1 cellular context compared by ENCODE assay signal in the genomic region with DNA sequence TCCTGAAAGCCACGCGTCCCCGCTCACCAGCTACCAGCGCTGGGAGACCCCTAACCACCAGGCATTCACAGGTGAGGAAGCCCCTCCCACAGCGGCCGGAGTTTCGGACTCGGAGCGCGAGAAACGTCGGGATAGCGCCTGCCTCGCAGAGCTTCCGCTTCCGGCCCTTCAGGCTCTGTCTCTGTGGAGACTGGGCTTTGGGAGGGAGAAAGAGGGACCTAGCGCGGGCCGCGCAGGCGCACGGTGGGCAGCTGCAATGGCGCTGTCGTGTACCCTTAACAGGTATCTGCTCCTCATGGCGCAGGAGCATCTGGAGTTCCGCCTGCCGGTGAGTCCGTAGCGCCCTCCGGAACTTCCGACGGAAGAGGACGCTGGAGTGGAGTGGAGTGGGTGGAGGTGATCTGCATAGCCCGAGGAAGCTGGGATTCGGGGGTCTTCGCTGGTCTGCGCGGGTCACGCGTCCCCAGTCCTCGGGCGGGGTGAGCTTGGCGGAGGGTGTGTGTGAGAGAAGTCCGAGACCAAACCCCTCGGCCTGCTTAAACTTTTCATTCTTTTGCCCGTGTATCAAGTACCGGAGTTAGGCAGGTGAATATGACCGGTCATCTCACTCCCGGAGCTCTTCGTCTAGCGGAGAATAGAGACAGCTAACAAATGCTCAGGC.
TF ChIP-seq lines count a peak whose summit lies in the region.

A gene (plus strand): TSS at position 246 of the 661 bp plus-strand sequence. CDS start 11 bp downstream, at position 257.

TF ChIP-seq in HEK293, 187 proteins besides CTCF, POLR2A, EP300 and RAD21 (continued from another document and continues in another):
- TF ChIP-seq ZNF24 (tag by site-specific recombination; IDR thresholded peaks at IDR 0.05) (no peak), ZNF239 (tag by site-specific recombination; IDR thresholded peaks at IDR 0.05) (peak; percentile 60; the same call in 1 of the 2 replicates), ZSCAN23 (tag by site-specific recombination; IDR thresholded peaks at IDR 0.05) (no peak), ZNF37A (tag by site-specific recombination; IDR thresholded peaks at IDR 0.05) (no peak), ZNF10 (tag by site-specific recombination; IDR thresholded peaks at IDR 0.05) (peak; percentile 37; the same call in 1 of the 2 replicates), ZNF561 (tag by site-specific recombination; IDR thresholded peaks at IDR 0.05; ENCODE audit: borderline replicate concordance) (0 out of 2 replicates have a peak, but pooled peaks have one; percentile 26), SCRT1 (tag by site-specific recombination; IDR thresholded peaks at IDR 0.05; ENCODE audit: borderline replicate concordance) (0 out of 2 replicates have a peak, but pooled peaks have one; percentile 30), ZNF792 (tag by site-specific recombination; IDR thresholded peaks at IDR 0.05) (no peak), ZNF629 (tag by site-specific recombination; IDR thresholded peaks at IDR 0.05) (peak; percentile 38), ZNF473 (tag by site-specific recombination; IDR thresholded peaks at IDR 0.05) (no peak), SP7 (tag by site-specific recombination; IDR thresholded peaks at IDR 0.05) (peak; percentile 69; the same call in 1 of the 2 replicates), ZNF16 (tag by site-specific recombination; IDR thresholded peaks at IDR 0.05; ENCODE audit: low read depth) (no peak), ZNF585B (tag by site-specific recombination; IDR thresholded peaks at IDR 0.05) (no peak), ZNF341 (tag by site-specific recombination; IDR thresholded peaks at IDR 0.05; ENCODE audit: low read depth) (peak; percentile 7; the same call in 1 of the 2 replicates), ZNF555 (tag by site-specific recombination; conservative IDR thresholded peaks at IDR 0.05) (no peak), KLF7 (tag by site-specific recombination; IDR thresholded peaks at IDR 0.05; ENCODE audit: borderline replicate concordance) (no peak; the same call in 1 of the 2 replicates), ZNF202 (tag by site-specific recombination; IDR thresholded peaks at IDR 0.05; ENCODE audit: borderline replicate concordance) (no peak), BCL11A (tag by site-specific recombination; IDR thresholded peaks at IDR 0.05; ENCODE audit: low read depth) (no peak), HOXA7 (CRISPR knock-in tag; IDR thresholded peaks at IDR 0.05; ENCODE audit: borderline replicate concordance) (no peak), ZNF501 (tag by site-specific recombination; IDR thresholded peaks at IDR 0.05) (peak; percentile 95; the same call in 1 of the 2 replicates), ZBTB21 (tag by site-specific recombination; IDR thresholded peaks at IDR 0.05) (no peak), SALL2 (tag by site-specific recombination; IDR thresholded peaks at IDR 0.05; ENCODE audit: borderline replicate concordance) (no peak), IKZF3 (tag by site-specific recombination; IDR thresholded peaks at IDR 0.05) (peak; percentile 61; the same call in 1 of the 2 replicates), GLI4 (tag by site-specific recombination; IDR thresholded peaks at IDR 0.05) (no peak), ZNF776 (tag by site-specific recombination; IDR thresholded peaks at IDR 0.05; ENCODE audit: borderline replicate concordance) (no peak), GFI1B (tag by site-specific recombination; IDR thresholded peaks at IDR 0.05) (no peak), KLF10 (tag by site-specific recombination; IDR thresholded peaks at IDR 0.05) (no peak; the same call in 1 of the 2 replicates), OSR2 (tag by site-specific recombination; IDR thresholded peaks at IDR 0.05) (no peak; the same call in 1 of the 2 replicates), ZNF335 (tag by site-specific recombination; conservative IDR thresholded peaks at IDR 0.05) (peak; percentile 99), ZBTB7A (tag by site-specific recombination; IDR thresholded peaks at IDR 0.05; ENCODE audit: low read depth) (peak; percentile 71; the same call in 1 of the 2 replicates), ZNF837 (tag by site-specific recombination; IDR thresholded peaks at IDR 0.05) (no peak), ZFP37 (tag by site-specific recombination; IDR thresholded peaks at IDR 0.05) (peak; percentile 77; the same call in 1 of the 2 replicates)
- TF ChIP-seq, protein P1, sequence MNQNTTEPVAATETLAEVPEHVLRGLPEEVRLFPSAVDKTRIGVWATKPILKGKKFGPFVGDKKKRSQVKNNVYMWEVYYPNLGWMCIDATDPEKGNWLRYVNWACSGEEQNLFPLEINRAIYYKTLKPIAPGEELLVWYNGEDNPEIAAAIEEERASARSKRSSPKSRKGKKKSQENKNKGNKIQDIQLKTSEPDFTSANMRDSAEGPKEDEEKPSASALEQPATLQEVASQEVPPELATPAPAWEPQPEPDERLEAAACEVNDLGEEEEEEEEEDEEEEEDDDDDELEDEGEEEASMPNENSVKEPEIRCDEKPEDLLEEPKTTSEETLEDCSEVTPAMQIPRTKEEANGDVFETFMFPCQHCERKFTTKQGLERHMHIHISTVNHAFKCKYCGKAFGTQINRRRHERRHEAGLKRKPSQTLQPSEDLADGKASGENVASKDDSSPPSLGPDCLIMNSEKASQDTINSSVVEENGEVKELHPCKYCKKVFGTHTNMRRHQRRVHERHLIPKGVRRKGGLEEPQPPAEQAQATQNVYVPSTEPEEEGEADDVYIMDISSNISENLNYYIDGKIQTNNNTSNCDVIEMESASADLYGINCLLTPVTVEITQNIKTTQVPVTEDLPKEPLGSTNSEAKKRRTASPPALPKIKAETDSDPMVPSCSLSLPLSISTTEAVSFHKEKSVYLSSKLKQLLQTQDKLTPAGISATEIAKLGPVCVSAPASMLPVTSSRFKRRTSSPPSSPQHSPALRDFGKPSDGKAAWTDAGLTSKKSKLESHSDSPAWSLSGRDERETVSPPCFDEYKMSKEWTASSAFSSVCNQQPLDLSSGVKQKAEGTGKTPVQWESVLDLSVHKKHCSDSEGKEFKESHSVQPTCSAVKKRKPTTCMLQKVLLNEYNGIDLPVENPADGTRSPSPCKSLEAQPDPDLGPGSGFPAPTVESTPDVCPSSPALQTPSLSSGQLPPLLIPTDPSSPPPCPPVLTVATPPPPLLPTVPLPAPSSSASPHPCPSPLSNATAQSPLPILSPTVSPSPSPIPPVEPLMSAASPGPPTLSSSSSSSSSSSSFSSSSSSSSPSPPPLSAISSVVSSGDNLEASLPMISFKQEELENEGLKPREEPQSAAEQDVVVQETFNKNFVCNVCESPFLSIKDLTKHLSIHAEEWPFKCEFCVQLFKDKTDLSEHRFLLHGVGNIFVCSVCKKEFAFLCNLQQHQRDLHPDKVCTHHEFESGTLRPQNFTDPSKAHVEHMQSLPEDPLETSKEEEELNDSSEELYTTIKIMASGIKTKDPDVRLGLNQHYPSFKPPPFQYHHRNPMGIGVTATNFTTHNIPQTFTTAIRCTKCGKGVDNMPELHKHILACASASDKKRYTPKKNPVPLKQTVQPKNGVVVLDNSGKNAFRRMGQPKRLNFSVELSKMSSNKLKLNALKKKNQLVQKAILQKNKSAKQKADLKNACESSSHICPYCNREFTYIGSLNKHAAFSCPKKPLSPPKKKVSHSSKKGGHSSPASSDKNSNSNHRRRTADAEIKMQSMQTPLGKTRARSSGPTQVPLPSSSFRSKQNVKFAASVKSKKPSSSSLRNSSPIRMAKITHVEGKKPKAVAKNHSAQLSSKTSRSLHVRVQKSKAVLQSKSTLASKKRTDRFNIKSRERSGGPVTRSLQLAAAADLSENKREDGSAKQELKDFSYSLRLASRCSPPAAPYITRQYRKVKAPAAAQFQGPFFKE (tag by site-specific recombination; IDR thresholded peaks at IDR 0.05; ENCODE audit: borderline replicate concordance) = no peak
- TF ChIP-seq, protein P2, sequence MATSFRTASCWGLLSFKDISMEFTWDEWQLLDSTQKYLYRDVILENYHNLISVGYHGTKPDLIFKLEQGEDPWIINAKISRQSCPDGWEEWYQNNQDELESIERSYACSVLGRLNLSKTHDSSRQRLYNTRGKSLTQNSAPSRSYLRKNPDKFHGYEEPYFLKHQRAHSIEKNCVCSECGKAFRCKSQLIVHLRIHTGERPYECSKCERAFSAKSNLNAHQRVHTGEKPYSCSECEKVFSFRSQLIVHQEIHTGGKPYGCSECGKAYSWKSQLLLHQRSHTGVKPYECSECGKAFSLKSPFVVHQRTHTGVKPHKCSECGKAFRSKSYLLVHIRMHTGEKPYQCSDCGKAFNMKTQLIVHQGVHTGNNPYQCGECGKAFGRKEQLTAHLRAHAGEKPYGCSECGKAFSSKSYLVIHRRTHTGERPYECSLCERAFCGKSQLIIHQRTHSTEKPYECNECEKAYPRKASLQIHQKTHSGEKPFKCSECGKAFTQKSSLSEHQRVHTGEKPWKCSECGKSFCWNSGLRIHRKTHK (tag by site-specific recombination; IDR thresholded peaks at IDR 0.05) = no peak
- TF ChIP-seq, protein P3, sequence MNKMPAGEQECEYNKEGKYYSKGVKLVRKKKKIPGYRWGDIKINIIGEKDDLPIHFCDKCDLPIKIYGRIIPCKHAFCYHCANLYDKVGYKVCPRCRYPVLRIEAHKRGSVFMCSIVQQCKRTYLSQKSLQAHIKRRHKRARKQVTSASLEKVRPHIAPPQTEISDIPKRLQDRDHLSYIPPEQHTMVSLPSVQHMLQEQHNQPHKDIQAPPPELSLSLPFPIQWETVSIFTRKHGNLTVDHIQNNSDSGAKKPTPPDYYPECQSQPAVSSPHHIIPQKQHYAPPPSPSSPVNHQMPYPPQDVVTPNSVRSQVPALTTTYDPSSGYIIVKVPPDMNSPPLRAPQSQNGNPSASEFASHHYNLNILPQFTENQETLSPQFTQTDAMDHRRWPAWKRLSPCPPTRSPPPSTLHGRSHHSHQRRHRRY (tag by site-specific recombination; IDR thresholded peaks at IDR 0.05) = no peak
- TF ChIP-seq, protein P4, sequence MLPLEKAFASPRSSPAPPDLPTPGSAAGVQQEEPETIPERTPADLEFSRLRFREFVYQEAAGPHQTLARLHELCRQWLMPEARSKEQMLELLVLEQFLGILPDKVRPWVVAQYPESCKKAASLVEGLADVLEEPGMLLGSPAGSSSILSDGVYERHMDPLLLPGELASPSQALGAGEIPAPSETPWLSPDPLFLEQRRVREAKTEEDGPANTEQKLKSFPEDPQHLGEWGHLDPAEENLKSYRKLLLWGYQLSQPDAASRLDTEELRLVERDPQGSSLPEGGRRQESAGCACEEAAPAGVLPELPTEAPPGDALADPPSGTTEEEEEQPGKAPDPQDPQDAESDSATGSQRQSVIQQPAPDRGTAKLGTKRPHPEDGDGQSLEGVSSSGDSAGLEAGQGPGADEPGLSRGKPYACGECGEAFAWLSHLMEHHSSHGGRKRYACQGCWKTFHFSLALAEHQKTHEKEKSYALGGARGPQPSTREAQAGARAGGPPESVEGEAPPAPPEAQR (tag by site-specific recombination; IDR thresholded peaks at IDR 0.05) = no peak
- TF ChIP-seq, protein P5, sequence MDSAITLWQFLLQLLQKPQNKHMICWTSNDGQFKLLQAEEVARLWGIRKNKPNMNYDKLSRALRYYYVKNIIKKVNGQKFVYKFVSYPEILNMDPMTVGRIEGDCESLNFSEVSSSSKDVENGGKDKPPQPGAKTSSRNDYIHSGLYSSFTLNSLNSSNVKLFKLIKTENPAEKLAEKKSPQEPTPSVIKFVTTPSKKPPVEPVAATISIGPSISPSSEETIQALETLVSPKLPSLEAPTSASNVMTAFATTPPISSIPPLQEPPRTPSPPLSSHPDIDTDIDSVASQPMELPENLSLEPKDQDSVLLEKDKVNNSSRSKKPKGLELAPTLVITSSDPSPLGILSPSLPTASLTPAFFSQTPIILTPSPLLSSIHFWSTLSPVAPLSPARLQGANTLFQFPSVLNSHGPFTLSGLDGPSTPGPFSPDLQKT (IDR thresholded peaks at IDR 0.05; ENCODE audit: borderline replicate concordance, low read depth, low read length) = peak; percentile 35; the same call in 1 of the 2 replicates
- TF ChIP-seq, protein P6, sequence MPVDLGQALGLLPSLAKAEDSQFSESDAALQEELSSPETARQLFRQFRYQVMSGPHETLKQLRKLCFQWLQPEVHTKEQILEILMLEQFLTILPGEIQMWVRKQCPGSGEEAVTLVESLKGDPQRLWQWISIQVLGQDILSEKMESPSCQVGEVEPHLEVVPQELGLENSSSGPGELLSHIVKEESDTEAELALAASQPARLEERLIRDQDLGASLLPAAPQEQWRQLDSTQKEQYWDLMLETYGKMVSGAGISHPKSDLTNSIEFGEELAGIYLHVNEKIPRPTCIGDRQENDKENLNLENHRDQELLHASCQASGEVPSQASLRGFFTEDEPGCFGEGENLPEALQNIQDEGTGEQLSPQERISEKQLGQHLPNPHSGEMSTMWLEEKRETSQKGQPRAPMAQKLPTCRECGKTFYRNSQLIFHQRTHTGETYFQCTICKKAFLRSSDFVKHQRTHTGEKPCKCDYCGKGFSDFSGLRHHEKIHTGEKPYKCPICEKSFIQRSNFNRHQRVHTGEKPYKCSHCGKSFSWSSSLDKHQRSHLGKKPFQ (tag by site-specific recombination; IDR thresholded peaks at IDR 0.05) = no peak
- TF ChIP-seq, protein P7, sequence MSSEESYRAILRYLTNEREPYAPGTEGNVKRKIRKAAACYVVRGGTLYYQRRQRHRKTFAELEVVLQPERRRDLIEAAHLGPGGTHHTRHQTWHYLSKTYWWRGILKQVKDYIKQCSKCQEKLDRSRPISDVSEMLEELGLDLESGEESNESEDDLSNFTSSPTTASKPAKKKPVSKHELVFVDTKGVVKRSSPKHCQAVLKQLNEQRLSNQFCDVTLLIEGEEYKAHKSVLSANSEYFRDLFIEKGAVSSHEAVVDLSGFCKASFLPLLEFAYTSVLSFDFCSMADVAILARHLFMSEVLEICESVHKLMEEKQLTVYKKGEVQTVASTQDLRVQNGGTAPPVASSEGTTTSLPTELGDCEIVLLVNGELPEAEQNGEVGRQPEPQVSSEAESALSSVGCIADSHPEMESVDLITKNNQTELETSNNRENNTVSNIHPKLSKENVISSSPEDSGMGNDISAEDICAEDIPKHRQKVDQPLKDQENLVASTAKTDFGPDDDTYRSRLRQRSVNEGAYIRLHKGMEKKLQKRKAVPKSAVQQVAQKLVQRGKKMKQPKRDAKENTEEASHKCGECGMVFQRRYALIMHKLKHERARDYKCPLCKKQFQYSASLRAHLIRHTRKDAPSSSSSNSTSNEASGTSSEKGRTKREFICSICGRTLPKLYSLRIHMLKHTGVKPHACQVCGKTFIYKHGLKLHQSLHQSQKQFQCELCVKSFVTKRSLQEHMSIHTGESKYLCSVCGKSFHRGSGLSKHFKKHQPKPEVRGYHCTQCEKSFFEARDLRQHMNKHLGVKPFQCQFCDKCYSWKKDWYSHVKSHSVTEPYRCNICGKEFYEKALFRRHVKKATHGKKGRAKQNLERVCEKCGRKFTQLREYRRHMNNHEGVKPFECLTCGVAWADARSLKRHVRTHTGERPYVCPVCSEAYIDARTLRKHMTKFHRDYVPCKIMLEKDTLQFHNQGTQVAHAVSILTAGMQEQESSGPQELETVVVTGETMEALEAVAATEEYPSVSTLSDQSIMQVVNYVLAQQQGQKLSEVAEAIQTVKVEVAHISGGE (tag by site-specific recombination; conservative IDR thresholded peaks at IDR 0.05; ENCODE audit: low read depth) = peak; percentile 95
- TF ChIP-seq, protein P8, sequence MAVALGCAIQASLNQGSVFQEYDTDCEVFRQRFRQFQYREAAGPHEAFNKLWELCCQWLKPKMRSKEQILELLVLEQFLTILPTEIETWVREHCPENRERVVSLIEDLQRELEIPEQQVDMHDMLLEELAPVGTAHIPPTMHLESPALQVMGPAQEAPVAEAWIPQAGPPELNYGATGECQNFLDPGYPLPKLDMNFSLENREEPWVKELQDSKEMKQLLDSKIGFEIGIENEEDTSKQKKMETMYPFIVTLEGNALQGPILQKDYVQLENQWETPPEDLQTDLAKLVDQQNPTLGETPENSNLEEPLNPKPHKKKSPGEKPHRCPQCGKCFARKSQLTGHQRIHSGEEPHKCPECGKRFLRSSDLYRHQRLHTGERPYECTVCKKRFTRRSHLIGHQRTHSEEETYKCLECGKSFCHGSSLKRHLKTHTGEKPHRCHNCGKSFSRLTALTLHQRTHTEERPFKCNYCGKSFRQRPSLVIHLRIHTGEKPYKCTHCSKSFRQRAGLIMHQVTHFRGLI (tag by site-specific recombination; IDR thresholded peaks at IDR 0.05) = no peak
